23 cellular contexts compared by ENCODE assay signal in the genomic region with DNA sequence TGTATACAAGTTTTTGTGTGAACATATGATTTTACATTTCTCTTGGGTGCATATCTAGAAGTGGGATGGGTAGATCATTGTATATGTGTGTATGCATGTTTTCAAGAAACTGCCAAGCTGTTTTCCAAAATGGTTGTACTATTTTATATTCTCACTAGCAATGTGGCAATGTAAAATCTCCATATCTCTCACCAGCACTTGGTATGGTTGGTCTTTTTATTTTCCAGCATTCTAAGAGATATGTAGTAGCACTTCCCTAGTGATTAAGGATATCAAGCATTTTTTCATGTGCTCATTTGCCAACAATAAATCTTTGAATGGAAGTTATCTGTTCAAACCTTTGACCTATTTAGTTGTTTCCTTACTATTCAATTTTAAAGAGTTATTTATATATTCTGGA.
"Had no signal": no experiment of that assay in that cellular context is flagged by ENCODE, and none has a peak within 500 bp of the region (broad histone marks: within the 10 kb centered on the region; RNA-seq: fewer than 3 reads in every experiment).

No MANE protein-coding gene starts in this region.

- H3K27ac ChIP-seq: colonic mucosa, coronary artery, dorsolateral prefrontal cortex, epithelial cell of prostate, esophagus muscularis mucosa, esophagus squamous epithelium, foreskin keratinocyte, gastrocnemius medialis, gastroesophageal sphincter, heart left ventricle, heart right ventricle had no signal

- H3K9me3 ChIP-seq: colonic mucosa, esophagus squamous epithelium, gastrocnemius medialis had no signal

- DNase-seq: colonic mucosa; cortex of kidney; dermis blood vessel endothelial cell; dorsolateral prefrontal cortex; effector CD4-positive, alpha-beta T cell; effector CD8-positive, alpha-beta T cell; effector memory CD4-positive, alpha-beta T cell; effector memory CD8-positive, alpha-beta T cell; endodermal cell; erythroblast; esophagus squamous epithelium; foreskin fibroblast; foreskin keratinocyte; foreskin melanocyte; gastrocnemius medialis; glutamatergic neuron; head of caudate nucleus; heart left ventricle; heart right ventricle had no signal

- H3K4me1 ChIP-seq: colonic mucosa, esophagus muscularis mucosa, esophagus squamous epithelium, foreskin keratinocyte, gastrocnemius medialis, gastroesophageal sphincter, heart left ventricle, heart right ventricle had no signal

- H3K4me3 ChIP-seq: colonic mucosa, coronary artery, dorsolateral prefrontal cortex, esophagus muscularis mucosa, esophagus squamous epithelium, gastrocnemius medialis, gastroesophageal sphincter, heart left ventricle, heart right ventricle had no signal

- H3K36me3 ChIP-seq: colonic mucosa, esophagus muscularis mucosa, esophagus squamous epithelium, gastrocnemius medialis, gastroesophageal sphincter, heart left ventricle, heart right ventricle had no signal
